ENCODE assay signal across 2 cellular contexts in genomic region chr4:147731611-147732515, GRCh38.
TF ChIP-seq lines count a peak whose summit lies in the region.

TSS of gene ARHGAP10 (plus strand) at chr4:147732088. CDS start at chr4:147732302, 214 bp downstream.

TF ChIP-seq in HEK293, 187 proteins besides CTCF, POLR2A, EP300 and RAD21 (continued from another document and continues in another):
- TF ChIP-seq ZNF645 (tag by site-specific recombination; IDR thresholded peaks at IDR 0.05) (no peak), ZNF558 (tag by site-specific recombination; IDR thresholded peaks at IDR 0.05) (no peak), ZFP69B (tag by site-specific recombination; IDR thresholded peaks at IDR 0.05) (no peak), ZSCAN18 (tag by site-specific recombination; IDR thresholded peaks at IDR 0.05) (no peak), KLF16 (tag by site-specific recombination; IDR thresholded peaks at IDR 0.05) (peak; percentile 75; the same call in 1 of the 2 replicates), ZNF629 (tag by site-specific recombination; IDR thresholded peaks at IDR 0.05) (peak; percentile 68), IKZF3 (tag by site-specific recombination; IDR thresholded peaks at IDR 0.05) (peak; percentile 95), KLF17 (tag by site-specific recombination; IDR thresholded peaks at IDR 0.05) (peak; percentile 85), ZNF311 (tag by site-specific recombination; IDR thresholded peaks at IDR 0.05; ENCODE audit: borderline replicate concordance) (no peak), ZBTB26 (tag by site-specific recombination; optimal IDR thresholded peaks at IDR 0.05) (peak; percentile 86), SP7 (tag by site-specific recombination; IDR thresholded peaks at IDR 0.05) (peak; percentile 71), ZNF580 (tag by site-specific recombination; IDR thresholded peaks at IDR 0.05) (no peak), ZIC2 (tag by site-specific recombination; IDR thresholded peaks at IDR 0.05) (peak; percentile 97), KLF1 (tag by site-specific recombination; IDR thresholded peaks at IDR 0.05) (peak; percentile 40; the same call in 1 of the 2 replicates), ZNF138 (tag by site-specific recombination; IDR thresholded peaks at IDR 0.05; ENCODE audit: borderline replicate concordance) (no peak), ZNF148 (tag by site-specific recombination; IDR thresholded peaks at IDR 0.05; ENCODE audit: borderline replicate concordance) (no peak), ZNF777 (tag by site-specific recombination; IDR thresholded peaks at IDR 0.05; ENCODE audit: borderline replicate concordance) (no peak), ZNF24 (tag by site-specific recombination; IDR thresholded peaks at IDR 0.05) (peak; percentile 53; the same call in 1 of the 2 replicates), ZNF571 (tag by site-specific recombination; IDR thresholded peaks at IDR 0.05) (no peak), ZNF623 (tag by site-specific recombination; IDR thresholded peaks at IDR 0.05) (no peak)

TF ChIP-seq in HepG2, 621 proteins besides CTCF, POLR2A, EP300 and RAD21 (continued from another document and continues in another):
- TF ChIP-seq THAP8 (CRISPR knock-in tag; IDR thresholded peaks at IDR 0.05; ENCODE audit: borderline replicate concordance) (no peak), ZNF564 (CRISPR knock-in tag; IDR thresholded peaks at IDR 0.05) (no peak), ZNF274 (CRISPR knock-in tag; IDR thresholded peaks at IDR 0.05) (0 out of 2 replicates have a peak, but pooled peaks have one; percentile 27), ZNF724P (CRISPR knock-in tag; IDR thresholded peaks at IDR 0.05; ENCODE audit: borderline replicate concordance) (no peak), ZNF513 (CRISPR knock-in tag; conservative IDR thresholded peaks at IDR 0.05) (no peak), ZNF687 (CRISPR knock-in tag; IDR thresholded peaks at IDR 0.05) (peak; percentile 63), ZSCAN12 (CRISPR knock-in tag; IDR thresholded peaks at IDR 0.05) (no peak), ZKSCAN8 (CRISPR knock-in tag; IDR thresholded peaks at IDR 0.05; ENCODE audit: borderline replicate concordance) (no peak), ZNF205 (CRISPR knock-in tag; IDR thresholded peaks at IDR 0.05) (no peak), GMEB1 (CRISPR knock-in tag; IDR thresholded peaks at IDR 0.05; ENCODE audit: borderline replicate concordance) (no peak), HIVEP1 (CRISPR knock-in tag; IDR thresholded peaks at IDR 0.05) (no peak), ARNT2 (CRISPR knock-in tag; IDR thresholded peaks at IDR 0.05; ENCODE audit: low read depth) (no peak), ZNF639 (CRISPR knock-in tag; conservative IDR thresholded peaks at IDR 0.05) (no peak), CBX2 (IDR thresholded peaks at IDR 0.05; ENCODE audit: low read depth, low read length) (no peak), CBX2 (CRISPR knock-in tag; IDR thresholded peaks at IDR 0.05; ENCODE audit: low read depth) (no peak), ZNF552 (CRISPR knock-in tag; IDR thresholded peaks at IDR 0.05; ENCODE audit: borderline replicate concordance) (no peak), NCOA2 (CRISPR knock-in tag; IDR thresholded peaks at IDR 0.05) (no peak), THYN1 (CRISPR knock-in tag; IDR thresholded peaks at IDR 0.05; ENCODE audit: borderline replicate concordance, low read depth) (no peak), XRCC5 (optimal IDR thresholded peaks at IDR 0.05; ENCODE audit: low read length) (no peak), DR1 (CRISPR knock-in tag; IDR thresholded peaks at IDR 0.05) (no peak), ZNF709 (CRISPR knock-in tag; IDR thresholded peaks at IDR 0.05) (0 out of 2 replicates have a peak, but pooled peaks have one; percentile 33), TEF (CRISPR knock-in tag; IDR thresholded peaks at IDR 0.05) (no peak), ZNF883 (CRISPR knock-in tag; IDR thresholded peaks at IDR 0.05; ENCODE audit: not compliant biosample characterization) (peak; percentile 34), YEATS2 (CRISPR knock-in tag; IDR thresholded peaks at IDR 0.05; ENCODE audit: borderline replicate concordance) (no peak), CEBPB (IDR thresholded peaks at IDR 0.05; ENCODE audit: borderline replicate concordance, low read depth, low read length) (no peak), SALL1 (CRISPR knock-in tag; IDR thresholded peaks at IDR 0.05) (peak; percentile 11; the same call in 1 of the 2 replicates), HOXD1 (CRISPR knock-in tag; IDR thresholded peaks at IDR 0.05) (no peak), HNF1A (IDR thresholded peaks at IDR 0.05; ENCODE audit: low read depth) (no peak), HNF1A (CRISPR knock-in tag; IDR thresholded peaks at IDR 0.05; ENCODE audit: borderline replicate concordance) (no peak), HOXA9 (CRISPR knock-in tag; IDR thresholded peaks at IDR 0.05; ENCODE audit: borderline replicate concordance) (no peak), GLI4 (CRISPR knock-in tag; IDR thresholded peaks at IDR 0.05; ENCODE audit: borderline replicate concordance) (no peak), ELF1 (CRISPR knock-in tag; IDR thresholded peaks at IDR 0.05) (no peak), SAFB2 (CRISPR knock-in tag; IDR thresholded peaks at IDR 0.05; ENCODE audit: borderline replicate concordance, low read depth) (no peak), AFF4 (CRISPR knock-in tag; IDR thresholded peaks at IDR 0.05) (no peak), ZNF431 (CRISPR knock-in tag; IDR thresholded peaks at IDR 0.05; ENCODE audit: borderline replicate concordance, low read depth) (no peak), ZNF460 (CRISPR knock-in tag; IDR thresholded peaks at IDR 0.05; ENCODE audit: borderline replicate concordance) (no peak)
